26 cellular contexts compared by ENCODE assay signal in the genomic region with DNA sequence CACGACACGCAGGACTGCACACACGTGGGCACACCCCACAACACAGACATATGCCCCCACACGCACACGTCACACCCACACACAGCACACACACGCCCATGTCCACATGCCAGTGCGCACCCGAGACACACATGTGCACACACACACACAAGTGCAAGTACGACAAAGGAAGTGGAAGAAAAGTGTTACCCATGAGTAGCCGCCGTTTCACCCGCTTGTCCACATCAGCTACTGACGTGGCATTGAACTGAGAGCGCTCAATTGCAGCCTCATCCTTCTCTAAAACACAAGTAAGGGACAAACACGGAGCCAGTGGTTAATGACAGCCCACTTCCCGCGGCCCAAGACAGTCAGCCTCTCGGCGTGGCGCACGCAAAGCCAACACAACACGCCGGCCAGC.
A peak's percentile ranks its signal among the peaks of the same experiment; 100 is the strongest.
DNase-seq lines count a peak whose midpoint lies in the region; ATAC-seq, FAIRE-seq and TF ChIP-seq lines count a peak whose summit lies in the region.
"Had no signal": no experiment of that assay in that cellular context is flagged by ENCODE, and none has a peak within 500 bp of the region (broad histone marks: within the 10 kb centered on the region; RNA-seq: fewer than 3 reads in every experiment).

No MANE protein-coding gene starts in this region.

- H3K27me3 ChIP-seq in BLaER1 (no peaks in the 10 kb centered on the region), H1 (replicated peaks in 1 of 4; ENCODE audit: control insufficient read depth in 3 of 4, extremely low read depth in 1 of 4, insufficient read depth in 3 of 4, low read length in 3 of 4) (no peaks in the 10 kb centered on the region; a peak in 3 of 7 replicates), mesenchymal stem cell (ENCODE audit: control insufficient read depth in 1 of 2, insufficient read depth in 1 of 2, low read length in 2 of 2) (peaks cover 26 to 68% of the 10 kb centered on the region in 2 experiments)
- H3K27me3 ChIP-seq: BE2C had no signal

- peak overlapping the region; percentile 88 for H3K4me2 ChIP-seq in BLaER1
- H3K4me2 ChIP-seq in H1 (ENCODE audit: insufficient read depth in 1 of 2, low read depth in 2 of 2, low read length in 2 of 2) = no peak overlapping the region
- no peak overlapping the region for H3K4me2 ChIP-seq in mesenchymal stem cell (ENCODE audit: low read length, poor library complexity, severe bottlenecking)
- H3K4me2 ChIP-seq: A549, GM23338 had no signal

- DNase-seq in GM12865 (ENCODE audit: low read depth) (peak; percentile 16), H1 (ENCODE audit: low read depth in 1 of 2, low spot score in 2 of 2) (no peak), mesenchymal stem cell (no peak), GM10248 (ENCODE audit: extremely low spot score) (no peak), CD1c-positive myeloid dendritic cell (ENCODE audit: extremely low spot score) (no peak)
- DNase-seq in natural killer cell treated with Interleukin-12 subunit alpha and Interleukin-12 subunit beta and Interleukin-15 and Interleukin-18, amount 100 ng/mL, for 72 hours (ENCODE audit: low spot score) = peak; percentile 67
- DNase-seq in stimulated activated CD4-positive, alpha-beta T cell treated with anti-CD3 and anti-CD28 coated beads, Interleukin-4, amount 100 ng/mL, for 4 hours = no peak
- DNase-seq: 8988T; ACHN; AML-193; BE2C; CD4-positive, alpha-beta T cell; CD8-positive, alpha-beta memory T cell; DMS 273 treated with DMSO at 0.1 percent for 48 hours; DMS79; EL; GDM1 had no signal

- H3K9ac ChIP-seq in BLaER1 = no peak overlapping the region
- no peak overlapping the region for H3K9ac ChIP-seq in H1 (replicated peaks in 1 of 4; ENCODE audit: extremely low read depth in 1 of 4, low read depth in 3 of 4, low read length in 3 of 4)
- no peak overlapping the region for H3K9ac ChIP-seq in mesenchymal stem cell (ENCODE audit: low read length)

- H3K23ac ChIP-seq in H1 (ENCODE audit: insufficient read length) = no peak overlapping the region
- no peak overlapping the region for H3K23ac ChIP-seq in mesenchymal stem cell (ENCODE audit: low read length in 2 of 2)

- H3K9me3 Mint-ChIP-seq in natural killer cell treated with Interleukin-12 subunit alpha and Interleukin-12 subunit beta and Interleukin-15 and Interleukin-18, amount 100 ng/mL, for 72 hours = no peaks in the 10 kb centered on the region
- H3K9me3 Mint-ChIP-seq: CD4-positive, alpha-beta T cell; CD8-positive, alpha-beta memory T cell; GM23338 had no signal

- H4K91ac ChIP-seq in H1 (replicated peaks; ENCODE audit: insufficient read length, low read length) = no peak overlapping the region
- H4K91ac ChIP-seq in mesenchymal stem cell (ENCODE audit: low read length) = no peak overlapping the region

- no peak overlapping the region for H3K56ac ChIP-seq in H1 (replicated peaks; ENCODE audit: insufficient read length, low read depth, low read length)

- H4K8ac ChIP-seq in H1 (ENCODE audit: extremely low read depth, insufficient read depth, low read length) = no peak overlapping the region
- H4K8ac ChIP-seq in mesenchymal stem cell (ENCODE audit: low read length) = no peak overlapping the region

- CTCF ChIA-PET in H1 (lab: Charles Lee; ENCODE audit: partially characterized antibody) (interaction anchor here (1.1 to 13.0 kb wide), 8 partner anchors 11 to 124 kb away, joined by 3 to 173 read pairs (median 4); no protein-coding TSS in a partner anchor), GM10248 (lab: Yijun Ruan, JAX) (no interaction called here)

- H2BK20ac ChIP-seq in H1 (ENCODE audit: low read length) = no peak overlapping the region

- H2BK120ac ChIP-seq in H1 (replicated peaks; ENCODE audit: low read depth, low read length) (no peak overlapping the region), mesenchymal stem cell (ENCODE audit: low read depth, low read length) (no peak overlapping the region)

- H2BK12ac ChIP-seq in H1 (ENCODE audit: low read depth, low read length) (peak overlapping the region; percentile 75; the same call in 1 of the 2 replicates), mesenchymal stem cell (ENCODE audit: low read length in 2 of 2) (no peak overlapping the region)

- H3K23me2 ChIP-seq in H1 (ENCODE audit: low read depth, low read length) = no peaks in the 10 kb centered on the region

- H4K20me1 ChIP-seq in BLaER1 = no peaks in the 10 kb centered on the region
- H4K20me1 ChIP-seq in H1 (replicated peaks in 1 of 2; ENCODE audit: control insufficient read depth in 1 of 2, insufficient read depth in 2 of 2, low read length in 2 of 2) = no peaks in the 10 kb centered on the region

- H3K27me3 Mint-ChIP-seq in natural killer cell treated with Interleukin-12 subunit alpha and Interleukin-12 subunit beta and Interleukin-15 and Interleukin-18, amount 100 ng/mL, for 72 hours = peaks cover 0 to 13% of the 10 kb centered on the region in 2 donors

- no peaks in the 10 kb centered on the region for H3K36me3 Mint-ChIP-seq in natural killer cell treated with Interleukin-12 subunit alpha and Interleukin-12 subunit beta and Interleukin-15 and Interleukin-18, amount 100 ng/mL, for 72 hours
- H3K36me3 Mint-ChIP-seq: CD8-positive, alpha-beta memory T cell had no signal

- no peak for TF ChIP-seq POLR2A in H1 (IDR thresholded peaks at IDR 0.05; ENCODE audit: control extremely low read depth in 1 of 2, low read depth in 2 of 2, low read length in 2 of 2)

- no peak overlapping the region for H3K4ac ChIP-seq in H1 (replicated peaks; ENCODE audit: insufficient read length, low read depth, low read length)
- H3K4ac ChIP-seq in mesenchymal stem cell (ENCODE audit: low read depth in 1 of 2, low read length in 2 of 2) = no peak overlapping the region

- peaks cover 26 to 31% of the 10 kb centered on the region in 2 donors for H3K4me1 Mint-ChIP-seq in natural killer cell treated with Interleukin-12 subunit alpha and Interleukin-12 subunit beta and Interleukin-15 and Interleukin-18, amount 100 ng/mL, for 72 hours (ENCODE audit: low read depth in 2 of 2)

- H2BK5ac ChIP-seq in H1 (ENCODE audit: low read depth, low read length) (no peak overlapping the region), mesenchymal stem cell (ENCODE audit: low read depth, low read length, poor library complexity, severe bottlenecking) (no peak overlapping the region)

- H4K5ac ChIP-seq in H1 (ENCODE audit: insufficient read length, low read depth, low read length) = no peak overlapping the region

- H3K4me3 ChIP-seq in BLaER1 = no peak overlapping the region
- no peak overlapping the region for H3K4me3 ChIP-seq in GM12865 (ENCODE audit: low read depth, low read length)
- H3K4me3 ChIP-seq in H1 (ENCODE audit: extremely low read depth in 1 of 4, insufficient read depth in 2 of 4, low read depth in 3 of 4, low read length in 4 of 4) = no peak overlapping the region
- H3K4me3 ChIP-seq in mesenchymal stem cell (ENCODE audit: insufficient read depth in 1 of 2, low read depth in 1 of 2, low read length in 2 of 2) = no peak overlapping the region
- H3K4me3 ChIP-seq: A549, GM12878, GM23338, HAP-1 had no signal

- FAIRE-seq in H1 (lab: Jason Lieb, UNC) = no peak
- FAIRE-seq: A549, D721Med, GM12878, GM18507, H54 had no signal

- TF ChIP-seq EP300 in H1 (IDR thresholded peaks at IDR 0.05; ENCODE audit: borderline replicate concordance in 1 of 2, low read depth in 2 of 2, low read length in 2 of 2) = no peak

- TF ChIP-seq RAD21 in H1 (IDR thresholded peaks at IDR 0.05 in 1 of 2, conservative IDR thresholded peaks at IDR 0.05 in 1 of 2; ENCODE audit: low read depth in 2 of 2, low read length in 2 of 2) = no peak

- no peak for TF ChIP-seq CTCF in GM12865 (IDR thresholded peaks at IDR 0.05; ENCODE audit: insufficient read depth, low read depth, low read length, missing control alignments)
- TF ChIP-seq CTCF in H1 (IDR thresholded peaks at IDR 0.05; ENCODE audit: control extremely low read depth in 1 of 3, insufficient read depth in 1 of 3, low read depth in 1 of 3, low read length in 3 of 3) = no peak
- TF ChIP-seq CTCF in GM10248 (IDR thresholded peaks at IDR 0.05; ENCODE audit: control extremely low read depth, extremely low read depth, low read depth, missing control alignments) = no peak

- POLR2A ChIA-PET in H1 (lab: Charles Lee; ENCODE audit: partially characterized antibody) (no interaction called here), GM10248 (lab: Yijun Ruan, JAX) (no interaction called here)

- H3K18ac ChIP-seq in H1 (ENCODE audit: extremely low read depth, low read length) = no peak overlapping the region
- H3K18ac ChIP-seq in mesenchymal stem cell (ENCODE audit: low read depth in 1 of 2, low read length in 2 of 2) = no peak overlapping the region

- H3K14ac ChIP-seq in H1 (ENCODE audit: insufficient read length) (no peak overlapping the region), mesenchymal stem cell (ENCODE audit: low read length in 2 of 2) (no peak overlapping the region)

- H3K4me1 ChIP-seq in BLaER1 = peaks cover 68% of the 10 kb centered on the region
- H3K4me1 ChIP-seq in H1 (replicated peaks in 1 of 4; ENCODE audit: control insufficient read depth in 3 of 4, insufficient read depth in 4 of 4, low read length in 3 of 4) = peaks cover 0 to 2% (median under 1%) of the 10 kb centered on the region in 4 experiments; a peak in 2 of 7 replicates
- no peaks in the 10 kb centered on the region for H3K4me1 ChIP-seq in mesenchymal stem cell (ENCODE audit: control insufficient read depth, insufficient read depth, low read depth, low read length)
- H3K4me1 ChIP-seq: A549, HAP-1 had no signal

- H3K79me1 ChIP-seq in H1 (ENCODE audit: low read depth, low read length) (no peaks in the 10 kb centered on the region), mesenchymal stem cell (replicated peaks; ENCODE audit: low read length, poor library complexity, severe bottlenecking) (no peaks in the 10 kb centered on the region)

- H2AFZ ChIP-seq in H1 (ENCODE audit: low read length) (no peak overlapping the region), mesenchymal stem cell (ENCODE audit: low read depth, low read length) (no peak overlapping the region)
- H2AFZ ChIP-seq: GM23338 had no signal

- ATAC-seq in natural killer cell treated with Interleukin-12 subunit alpha and Interleukin-12 subunit beta and Interleukin-15 and Interleukin-18, amount 100 ng/mL, for 72 hours = peak; percentile 28 to 46
- ATAC-seq: A549, GM12878, GM23338 had no signal

- H3K4me3 Mint-ChIP-seq in natural killer cell treated with Interleukin-12 subunit alpha and Interleukin-12 subunit beta and Interleukin-15 and Interleukin-18, amount 100 ng/mL, for 72 hours = peak overlapping the region; percentile 6
- H3K4me3 Mint-ChIP-seq: CD4-positive, alpha-beta T cell; CD8-positive, alpha-beta memory T cell; GM23338 had no signal

- H2AK5ac ChIP-seq in H1 (ENCODE audit: low read depth, low read length) = no peak overlapping the region
- H2AK5ac ChIP-seq in mesenchymal stem cell (ENCODE audit: low read length, severe bottlenecking) = no peak overlapping the region

- WGBS in H1 (ENCODE audit: extremely low coverage in 1 of 2, insufficient coverage in 1 of 2, insufficient read length in 1 of 2, insufficient replicate concordance in 2 of 2, low coverage in 1 of 2, low lambda C conversion rate in 2 of 2, missing lambda C conversion rate in 1 of 2), 2 experiments = 95% methylated on average over 19 of the region's 23 CpGs; no CpG with 5 or more reads in 1 of the 2 experiments
- 88% methylated on average over 23 of the region's 23 CpGs for WGBS in mesenchymal stem cell

- H3K79me2 ChIP-seq in H1 (ENCODE audit: control insufficient read depth in 1 of 2, insufficient read depth in 2 of 2, low read length in 2 of 2) = no peaks in the 10 kb centered on the region

- no peak overlapping the region for H3K27ac Mint-ChIP-seq in natural killer cell treated with Interleukin-12 subunit alpha and Interleukin-12 subunit beta and Interleukin-15 and Interleukin-18, amount 100 ng/mL, for 72 hours
- H3K27ac Mint-ChIP-seq: CD4-positive, alpha-beta T cell; GM23338 had no signal

- H3K27ac ChIP-seq in BLaER1 (no peak overlapping the region), H1 (ENCODE audit: low read depth, low read length) (no peak overlapping the region), mesenchymal stem cell (ENCODE audit: low read length, poor library complexity, severe bottlenecking) (no peak overlapping the region)
- H3K27ac ChIP-seq: A549, C4-2B had no signal

- H3K9me3 ChIP-seq in BLaER1 (no peaks in the 10 kb centered on the region), H1 (ENCODE audit: insufficient read depth in 2 of 2, low read depth in 1 of 2, low read length in 1 of 2) (no peaks in the 10 kb centered on the region), mesenchymal stem cell (ENCODE audit: control insufficient read depth, low read length) (no peaks in the 10 kb centered on the region)
- H3K9me3 ChIP-seq: A549, BE2C, HAP-1 had no signal

- H3K36me3 ChIP-seq in BLaER1 (no peaks in the 10 kb centered on the region), H1 (ENCODE audit: control insufficient read depth in 2 of 4, insufficient read depth in 4 of 4, low read length in 3 of 4) (no peaks in the 10 kb centered on the region), mesenchymal stem cell (ENCODE audit: control insufficient read depth in 1 of 2, insufficient read depth in 2 of 2, low read depth in 1 of 2, low read length in 2 of 2) (no peaks in the 10 kb centered on the region)
- H3K36me3 ChIP-seq: BE2C, HAP-1 had no signal

- H2BK15ac ChIP-seq in H1 (ENCODE audit: low read length) (no peak overlapping the region; the same call in 1 of the 2 replicates), mesenchymal stem cell (ENCODE audit: low read depth, poor library complexity, severe bottlenecking) (no peak overlapping the region)

Comparison
In these comparisons a context has a peak if more than half of its experiments do, and no peak if none do; other contexts are left out.
1. DNase-seq: peak in GM12865 (single experiment) and natural killer cell treated with Interleukin-12 subunit alpha and Interleukin-12 subunit beta and Interleukin-15 and Interleukin-18, amount 100 ng/mL, for 72 hours (single experiment); none in H1 (0 of 2), mesenchymal stem cell (single experiment), stimulated activated CD4-positive, alpha-beta T cell treated with anti-CD3 and anti-CD28 coated beads, Interleukin-4, amount 100 ng/mL, for 4 hours (0 of 2), GM10248 (single experiment) and CD1c-positive myeloid dendritic cell (single experiment).